ENCODE assay signal across 1 cellular context in genomic region chr2:96951125-96951654, GRCh38.
A peak's percentile ranks its signal among the peaks of the same experiment; 100 is the strongest.
TF ChIP-seq lines count a peak whose summit lies in the region.

No MANE protein-coding gene starts in this region.

TF ChIP-seq in GM12878, 131 proteins besides CTCF, POLR2A, EP300 and RAD21 (continued from another document):
- TF ChIP-seq PML (IDR thresholded peaks at IDR 0.05; ENCODE audit: low read length) (no peak), BHLHE40 (IDR thresholded peaks at IDR 0.05; ENCODE audit: borderline replicate concordance in 1 of 2, low read depth in 2 of 2, low read length in 1 of 2) (peak in 1 of 2 experiments; percentile 28; a peak in 1 of 4 replicates), LARP7 (IDR thresholded peaks at IDR 0.05) (no peak), NR2C2 (IDR thresholded peaks at IDR 0.05; ENCODE audit: borderline replicate concordance, control insufficient read depth, insufficient read length, low read depth) (no peak), ASH2L (IDR thresholded peaks at IDR 0.05; ENCODE audit: borderline replicate concordance, low read depth) (no peak), CBX3 (IDR thresholded peaks at IDR 0.05; ENCODE audit: borderline replicate concordance, low read depth) (no peak), STAT3 (IDR thresholded peaks at IDR 0.05; ENCODE audit: low read depth, low read length) (no peak), FOXM1 (IDR thresholded peaks at IDR 0.05; ENCODE audit: low read depth, low read length) (no peak), MXI1 (IDR thresholded peaks at IDR 0.05; ENCODE audit: low read depth, low read length) (no peak), TCF12 (IDR thresholded peaks at IDR 0.05; ENCODE audit: low read depth, low read length) (no peak), MAX (IDR thresholded peaks at IDR 0.05; ENCODE audit: low read depth, low read length) (no peak), PAX5 (IDR thresholded peaks at IDR 0.05; ENCODE audit: borderline replicate concordance, low read depth, low read length) (0 out of 2 replicates have a peak, but pooled peaks have one; percentile 35), ZNF592 (IDR thresholded peaks at IDR 0.05) (0 out of 2 replicates have a peak, but pooled peaks have one; percentile 19), SMC3 (IDR thresholded peaks at IDR 0.05; ENCODE audit: borderline replicate concordance, low read length) (peak; percentile 78), CHD4 (IDR thresholded peaks at IDR 0.05) (no peak), GATAD2B (conservative IDR thresholded peaks at IDR 0.05; ENCODE audit: low read depth) (no peak)
- TF ChIP-seq, protein P1, sequence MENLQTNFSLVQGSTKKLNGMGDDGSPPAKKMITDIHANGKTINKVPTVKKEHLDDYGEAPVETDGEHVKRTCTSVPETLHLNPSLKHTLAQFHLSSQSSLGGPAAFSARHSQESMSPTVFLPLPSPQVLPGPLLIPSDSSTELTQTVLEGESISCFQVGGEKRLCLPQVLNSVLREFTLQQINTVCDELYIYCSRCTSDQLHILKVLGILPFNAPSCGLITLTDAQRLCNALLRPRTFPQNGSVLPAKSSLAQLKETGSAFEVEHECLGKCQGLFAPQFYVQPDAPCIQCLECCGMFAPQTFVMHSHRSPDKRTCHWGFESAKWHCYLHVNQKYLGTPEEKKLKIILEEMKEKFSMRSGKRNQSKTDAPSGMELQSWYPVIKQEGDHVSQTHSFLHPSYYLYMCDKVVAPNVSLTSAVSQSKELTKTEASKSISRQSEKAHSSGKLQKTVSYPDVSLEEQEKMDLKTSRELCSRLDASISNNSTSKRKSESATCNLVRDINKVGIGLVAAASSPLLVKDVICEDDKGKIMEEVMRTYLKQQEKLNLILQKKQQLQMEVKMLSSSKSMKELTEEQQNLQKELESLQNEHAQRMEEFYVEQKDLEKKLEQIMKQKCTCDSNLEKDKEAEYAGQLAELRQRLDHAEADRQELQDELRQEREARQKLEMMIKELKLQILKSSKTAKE (IDR thresholded peaks at IDR 0.05; ENCODE audit: low read depth, poor library complexity, severe bottlenecking) = no peak
- TF ChIP-seq, protein P2, sequence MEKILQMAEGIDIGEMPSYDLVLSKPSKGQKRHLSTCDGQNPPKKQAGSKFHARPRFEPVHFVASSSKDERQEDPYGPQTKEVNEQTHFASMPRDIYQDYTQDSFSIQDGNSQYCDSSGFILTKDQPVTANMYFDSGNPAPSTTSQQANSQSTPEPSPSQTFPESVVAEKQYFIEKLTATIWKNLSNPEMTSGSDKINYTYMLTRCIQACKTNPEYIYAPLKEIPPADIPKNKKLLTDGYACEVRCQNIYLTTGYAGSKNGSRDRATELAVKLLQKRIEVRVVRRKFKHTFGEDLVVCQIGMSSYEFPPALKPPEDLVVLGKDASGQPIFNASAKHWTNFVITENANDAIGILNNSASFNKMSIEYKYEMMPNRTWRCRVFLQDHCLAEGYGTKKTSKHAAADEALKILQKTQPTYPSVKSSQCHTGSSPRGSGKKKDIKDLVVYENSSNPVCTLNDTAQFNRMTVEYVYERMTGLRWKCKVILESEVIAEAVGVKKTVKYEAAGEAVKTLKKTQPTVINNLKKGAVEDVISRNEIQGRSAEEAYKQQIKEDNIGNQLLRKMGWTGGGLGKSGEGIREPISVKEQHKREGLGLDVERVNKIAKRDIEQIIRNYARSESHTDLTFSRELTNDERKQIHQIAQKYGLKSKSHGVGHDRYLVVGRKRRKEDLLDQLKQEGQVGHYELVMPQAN (conservative IDR thresholded peaks at IDR 0.05) = no peak
